Comparison of ENCODE assay signal across 19 cellular contexts in genomic region chr1:53627031-53627430, GRCh38.
"Had no signal": no experiment of that assay in that cellular context is flagged by ENCODE, and none has a peak within 500 bp of the region (broad histone marks: within the 10 kb centered on the region; RNA-seq: fewer than 3 reads in every experiment).

No MANE protein-coding gene starts in this region.

- H3K27me3 Mint-ChIP-seq: activated CD8-positive, alpha-beta T cell treated with anti-CD3 and anti-CD28 coated beads for 36 hours; activated naive CD4-positive, alpha-beta T cell treated with anti-CD3 and anti-CD28 coated beads, Interleukin-2, amount 50 U/mL, for 24 hours; central memory CD8-positive, alpha-beta T cell had no signal

- ATAC-seq: activated CD8-positive, alpha-beta T cell treated with anti-CD3 and anti-CD28 coated beads for 36 hours; gastrocnemius medialis; left ventricle myocardium superior; mucosa of descending colon; naive thymus-derived CD4-positive, alpha-beta T cell; pancreas; T-cell had no signal

- H3K9me3 Mint-ChIP-seq: activated CD4-positive, alpha-beta T cell treated with anti-CD3 and anti-CD28 coated beads, Interleukin-2, amount 10 ng/mL, durations not matched to agents 24 days and 14 days; activated CD8-positive, alpha-beta T cell treated with anti-CD3 and anti-CD28 coated beads for 36 hours; activated naive CD4-positive, alpha-beta T cell treated with anti-CD3 and anti-CD28 coated beads, Interleukin-2, amount 50 U/mL, for 24 hours; central memory CD8-positive, alpha-beta T cell; memory B cell; T-cell had no signal

- H3K27me3 ChIP-seq: ascending aorta, colonic mucosa, gastrocnemius medialis, pancreas, transverse colon had no signal

- FAIRE-seq: pancreas had no signal

- H3K4me3 Mint-ChIP-seq: activated CD4-positive, alpha-beta T cell treated with anti-CD3 and anti-CD28 coated beads, Interleukin-2, amount 10 ng/mL, durations not matched to agents 24 days and 14 days; activated CD8-positive, alpha-beta T cell treated with anti-CD3 and anti-CD28 coated beads for 36 hours; activated naive CD4-positive, alpha-beta T cell treated with anti-CD3 and anti-CD28 coated beads, Interleukin-2, amount 50 U/mL, for 24 hours; central memory CD8-positive, alpha-beta T cell; memory B cell; naive thymus-derived CD4-positive, alpha-beta T cell; T-cell had no signal

- H3K27ac Mint-ChIP-seq: activated CD4-positive, alpha-beta T cell treated with anti-CD3 and anti-CD28 coated beads, Interleukin-2, amount 10 ng/mL, durations not matched to agents 24 days and 14 days; activated CD8-positive, alpha-beta T cell treated with anti-CD3 and anti-CD28 coated beads for 36 hours; activated naive CD4-positive, alpha-beta T cell treated with anti-CD3 and anti-CD28 coated beads, Interleukin-2, amount 50 U/mL, for 24 hours; memory B cell; naive thymus-derived CD4-positive, alpha-beta T cell; T-cell had no signal

- H3K9me3 ChIP-seq: ascending aorta, colonic mucosa, gastrocnemius medialis, mucosa of descending colon, pancreas, transverse colon had no signal

- H3K36me3 ChIP-seq: ascending aorta, colonic mucosa, gastrocnemius medialis, heart right ventricle, pancreas, transverse colon had no signal

- DNase-seq: activated CD4-positive, alpha-beta T cell treated with anti-CD3 and anti-CD28 coated beads, Interleukin-2, amount 10 ng/mL, durations not matched to agents 24 days and 14 days; activated CD4-positive, CD25-positive, alpha-beta regulatory T cell; activated CD8-positive, alpha-beta T cell treated with anti-CD3 and anti-CD28 coated beads for 36 hours; activated gamma-delta T cell; colonic mucosa; gastrocnemius medialis; heart right ventricle; left ventricle myocardium superior; mucosa of descending colon; pancreas; stimulated activated naive CD4-positive, alpha-beta T cell treated with Interleukin-2 at 50 U/mL for 16 hours; T-cell; transverse colon had no signal

- H3K4me3 ChIP-seq: ascending aorta, colonic mucosa, gastrocnemius medialis, heart right ventricle, mucosa of descending colon, pancreas, SK-N-MC, transverse colon had no signal

- H3K36me3 Mint-ChIP-seq: activated naive CD4-positive, alpha-beta T cell treated with anti-CD3 and anti-CD28 coated beads, Interleukin-2, amount 50 U/mL, for 24 hours; memory B cell; naive thymus-derived CD4-positive, alpha-beta T cell; T-cell had no signal

- H3K4me1 Mint-ChIP-seq: activated CD4-positive, alpha-beta T cell treated with anti-CD3 and anti-CD28 coated beads, Interleukin-2, amount 10 ng/mL, durations not matched to agents 24 days and 14 days; activated naive CD4-positive, alpha-beta T cell treated with anti-CD3 and anti-CD28 coated beads, Interleukin-2, amount 50 U/mL, for 24 hours; central memory CD8-positive, alpha-beta T cell; memory B cell; naive thymus-derived CD4-positive, alpha-beta T cell; T-cell had no signal

- H3K4me1 ChIP-seq: ascending aorta, colonic mucosa, gastrocnemius medialis, heart right ventricle, pancreas, transverse colon had no signal

- H3K27ac ChIP-seq: ascending aorta, colonic mucosa, gastrocnemius medialis, heart right ventricle, pancreas, SK-N-MC, transverse colon had no signal
